21 cellular contexts compared by ENCODE assay signal in the genomic region with DNA sequence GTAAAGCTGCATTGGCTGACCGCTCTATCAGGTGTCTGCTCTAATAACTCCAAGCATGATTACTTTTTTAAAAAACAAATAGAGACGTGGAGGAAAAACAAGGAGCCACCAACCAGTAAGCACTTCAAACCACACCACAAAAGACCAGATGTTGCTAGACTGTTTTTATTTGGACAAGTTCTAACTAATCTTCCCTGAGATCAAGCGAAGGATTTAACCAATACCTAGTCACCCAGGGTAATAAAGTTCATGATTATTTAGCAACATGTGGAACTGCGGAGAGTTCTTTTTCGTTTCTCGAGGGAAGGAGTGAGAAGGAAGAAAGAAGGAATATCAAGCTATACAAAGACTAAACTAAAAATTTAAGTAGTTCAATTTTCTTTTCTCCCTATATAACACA.
DNase-seq lines count a peak whose midpoint lies in the region; TF ChIP-seq lines count a peak whose summit lies in the region.
"Had no signal": no experiment of that assay in that cellular context is flagged by ENCODE, and none has a peak within 500 bp of the region (broad histone marks: within the 10 kb centered on the region; RNA-seq: fewer than 3 reads in every experiment).

No MANE protein-coding gene starts in this region.

- H3K27ac ChIP-seq in PC-9 = peak overlapping the region; percentile 27
- H3K27ac ChIP-seq in epithelial cell of prostate = peak overlapping the region; percentile 86
- H3K27ac ChIP-seq: BLaER1 treated with 17β-estradiol and CSF1 and Interleukin-3, amounts not matched to agents 10 nM and 100 nM; RWPE1 had no signal

- H3K4me1 ChIP-seq in PC-9 (replicated peaks; ENCODE audit: insufficient read depth) = peaks cover 38% of the 10 kb centered on the region
- H3K4me1 ChIP-seq in Caco-2 = peaks cover 14% of the 10 kb centered on the region

- H3K27me3 ChIP-seq in PC-9 (ENCODE audit: insufficient read depth, low read depth) (no peaks in the 10 kb centered on the region), Caco-2 (replicated peaks; ENCODE audit: control insufficient read depth, insufficient read depth, low read length) (no peaks in the 10 kb centered on the region)
- H3K27me3 ChIP-seq: BLaER1 treated with 17β-estradiol and CSF1 and Interleukin-3, amounts not matched to agents 10 nM and 100 nM had no signal

- H3K4me3 Mint-ChIP-seq in nephron (no peak overlapping the region), Caco-2 (ENCODE audit: unreplicated experiment) (no peak overlapping the region)
- H3K4me3 Mint-ChIP-seq: CD4-positive, alpha-beta memory T cell had no signal

- H3K4me3 ChIP-seq in PC-9 (no peak overlapping the region), Caco-2 (ENCODE audit: low read depth, low read length) (no peak overlapping the region)
- H3K4me3 ChIP-seq: BLaER1 treated with 17β-estradiol and CSF1 and Interleukin-3, amounts not matched to agents 10 nM and 100 nM had no signal

- no peaks in the 10 kb centered on the region for H3K79me2 ChIP-seq in PC-9 (ENCODE audit: low read depth)

- DNase-seq in NCI-H510A treated with DMSO at 0.1 percent for 48 hours (lab: John Stamatoyannopoulos, UW) (peak; percentile 51), NCI-H510A (lab: John Stamatoyannopoulos, UW) (no peak), PC-9 (no peak), epithelial cell of prostate (ENCODE audit: low read depth, low spot score) (peak; percentile 82), NCI-H2196 (lab: John Stamatoyannopoulos, UW; ENCODE audit: unreplicated experiment) (no peak), Caco-2 (no peak), HEK293T (ENCODE audit: extremely low spot score) (no peak)
- DNase-seq: 8988T; CD4-positive, alpha-beta memory T cell; GF-D8; H7; KBM-7; NCI-H1092; NCI-H1436; NCI-H187 treated with DMSO at 0.1 percent for 48 hours; NCI-H2107; SIG-M5; SK-N-SH had no signal

- H3K9me3 ChIP-seq in PC-9 (ENCODE audit: insufficient read depth, low read depth) (peaks cover 16% of the 10 kb centered on the region), Caco-2 (no peaks in the 10 kb centered on the region)
- H3K9me3 ChIP-seq: BLaER1 treated with 17β-estradiol and CSF1 and Interleukin-3, amounts not matched to agents 10 nM and 100 nM; SK-N-SH had no signal

- BruUV-seq in PC-9 (replicated peaks; lab: Mats Ljungman, UMichigan) (no TSS peak), Caco-2 (replicated peaks; lab: Mats Ljungman, UMichigan) (no TSS peak)

- peaks cover 12% of the 10 kb centered on the region; the same call in 1 of the 2 replicates for H3F3A ChIP-seq in PC-9 (ENCODE audit: insufficient read depth, low read depth)

- H3K36me3 Mint-ChIP-seq in nephron (ENCODE audit: low read depth) (no peaks in the 10 kb centered on the region), Caco-2 (ENCODE audit: insufficient read depth, unreplicated experiment) (no peaks in the 10 kb centered on the region)
- H3K36me3 Mint-ChIP-seq: CD4-positive, alpha-beta memory T cell had no signal

- CTCF ChIA-PET in PC-9 (lab: Charles Lee) = no interaction called here
- CTCF ChIA-PET in Caco-2 (lab: Charles Lee) = no interaction called here
- CTCF ChIA-PET in HEK293T (lab: Yijun Ruan, JAX) = no interaction called here

- POLR2A ChIA-PET in PC-9 (lab: Charles Lee; ENCODE audit: unreplicated experiment) (no interaction called here), Caco-2 (lab: Charles Lee) (no interaction called here), HEK293T (lab: Yijun Ruan, JAX) (no interaction called here)

- H2AFZ ChIP-seq in PC-9 = no peak overlapping the region

- H3K9me2 ChIP-seq in PC-9 (ENCODE audit: insufficient read depth) = no peaks in the 10 kb centered on the region; the same call in 1 of the 2 replicates
- H3K9me2 ChIP-seq: SK-N-SH had no signal

- H3K36me3 ChIP-seq in PC-9 (ENCODE audit: low read depth) (no peaks in the 10 kb centered on the region), Caco-2 (ENCODE audit: control insufficient read depth, insufficient read depth, low read length) (no peaks in the 10 kb centered on the region)
- H3K36me3 ChIP-seq: BLaER1 treated with 17β-estradiol and CSF1 and Interleukin-3, amounts not matched to agents 10 nM and 100 nM had no signal

- intact Hi-C loops in PC-9 (cut with micrococcal nuclease; ENCODE audit: unreplicated experiment) (no loop called here), Caco-2 (cut with micrococcal nuclease; ENCODE audit: unreplicated experiment) (no loop called here)

- H3K4me1 Mint-ChIP-seq in nephron (peaks cover 14% of the 10 kb centered on the region), Caco-2 (ENCODE audit: low read depth, unreplicated experiment) (peaks cover 12% of the 10 kb centered on the region)
- H3K4me1 Mint-ChIP-seq: CD4-positive, alpha-beta memory T cell had no signal

- H3K27me3 Mint-ChIP-seq in nephron (ENCODE audit: low read depth) (no peaks in the 10 kb centered on the region), Caco-2 (ENCODE audit: insufficient read depth, unreplicated experiment) (no peaks in the 10 kb centered on the region)

- no peaks in the 10 kb centered on the region for H3K9me3 Mint-ChIP-seq in nephron
- H3K9me3 Mint-ChIP-seq in Caco-2 (ENCODE audit: unreplicated experiment) = no peaks in the 10 kb centered on the region
- H3K9me3 Mint-ChIP-seq: CD4-positive, alpha-beta memory T cell had no signal

- H3K27ac Mint-ChIP-seq in nephron (peak overlapping the region in 2 of 3 experiments; percentile 24 to 57), Caco-2 (ENCODE audit: unreplicated experiment) (no peak overlapping the region)
- H3K27ac Mint-ChIP-seq: CD4-positive, alpha-beta memory T cell had no signal

- no peak for TF ChIP-seq CTCF in PC-9 (conservative IDR thresholded peaks at IDR 0.05)
- TF ChIP-seq CTCF in nephron (IDR thresholded peaks at IDR 0.05; ENCODE audit: unreplicated experiment in 3 of 3) = no peak
- no peak for TF ChIP-seq CTCF in Caco-2 (IDR thresholded peaks at IDR 0.05; ENCODE audit: insufficient read depth in 1 of 2, low read depth in 1 of 2, low read length in 1 of 2, severe bottlenecking in 1 of 2, unreplicated experiment in 1 of 2)

- no peaks in the 10 kb centered on the region for H4K20me1 ChIP-seq in PC-9 (ENCODE audit: insufficient read depth)
- H4K20me1 ChIP-seq: BLaER1 treated with 17β-estradiol and CSF1 and Interleukin-3, amounts not matched to agents 10 nM and 100 nM had no signal

- H3K4me2 ChIP-seq in PC-9 = no peak overlapping the region
- H3K4me2 ChIP-seq: SK-N-SH had no signal

TF ChIP-seq in HEK293T, 16 proteins besides CTCF, POLR2A, EP300 and RAD21:
- no peak for TF ChIP-seq L3MBTL2 (conservative IDR thresholded peaks at IDR 0.05)
- TF ChIP-seq TARDBP (IDR thresholded peaks at IDR 0.05) = no peak
- TF ChIP-seq FOXM1 (IDR thresholded peaks at IDR 0.05; ENCODE audit: borderline replicate concordance) = no peak

Comparison
In these comparisons a context has a peak if more than half of its experiments do, and no peak if none do; other contexts are left out.
1. DNase-seq: peak in NCI-H510A treated with DMSO at 0.1 percent for 48 hours (single experiment) and epithelial cell of prostate (single experiment); none in NCI-H510A (single experiment), PC-9 (0 of 2), NCI-H2196 (single experiment), Caco-2 (0 of 2) and HEK293T (single experiment).